ENCODE assay signal across 26 cellular contexts in the genomic region with DNA sequence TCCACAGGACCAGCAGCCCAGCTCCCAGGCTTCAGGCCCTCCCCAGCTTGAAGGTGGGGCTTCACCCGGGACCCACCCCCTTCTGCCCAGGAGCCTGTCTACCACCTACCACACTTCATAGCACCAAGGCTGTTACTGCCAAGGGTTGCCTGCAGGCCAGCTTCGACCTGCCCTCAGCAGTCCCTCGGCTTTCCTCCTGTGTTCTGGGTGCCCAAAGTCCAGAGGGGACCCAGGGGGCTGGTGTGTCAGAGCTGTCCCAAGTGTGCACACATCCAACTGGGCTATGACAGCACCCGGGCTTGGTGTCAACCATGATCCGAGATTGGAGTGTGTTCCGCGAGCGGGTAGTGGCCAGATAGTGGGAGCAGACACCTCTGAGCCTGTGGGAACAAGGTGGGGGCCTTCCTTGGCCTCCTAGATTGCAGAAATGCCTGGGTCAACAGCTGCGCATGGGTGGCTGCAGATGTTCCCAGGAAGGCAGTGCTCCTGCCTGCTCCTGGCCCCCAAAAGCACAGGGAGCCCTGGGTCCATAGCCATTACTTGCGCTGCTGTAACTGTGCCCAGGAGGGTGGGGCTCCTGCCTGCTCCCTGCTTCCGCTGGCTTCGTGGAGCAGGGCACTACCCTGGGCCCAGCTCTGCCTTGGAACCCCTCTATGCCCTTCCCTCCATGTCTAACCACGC. TPM values are rescaled to one million over a fixed set of nuclear protein-coding genes. Genes with fewer than 3 reads are reported as not detected.
"Had no signal": no experiment of that assay in that cellular context is flagged by ENCODE, and none has a peak within 500 bp of the region (broad histone marks: within the 10 kb centered on the region; RNA-seq: fewer than 3 reads in every experiment).

No MANE protein-coding gene starts in this region.

- H3K4me3 Mint-ChIP-seq: activated CD8-positive, alpha-beta memory T cell treated with anti-CD3 and anti-CD28 coated beads, Interleukin-2, amount 10 ng/mL, durations not matched to agents 7 days and 5 days; activated naive CD8-positive, alpha-beta T cell treated with anti-CD3 and anti-CD28 coated beads, Interleukin-2, amount 50 U/mL, for 24 hours; activated T-cell treated with anti-CD3 and anti-CD28 coated beads, Interleukin-2, amount 50 U/mL, for 24 hours; activated T-helper 1 cell treated with anti-CD3 and anti-CD28 coated beads, Interleukin-12 subunit alpha, Interleukin-12 subunit beta, Interleukin-2, Interleukin-4 antibody, amounts not matched to agents 30 ng/mL and 10 ng/mL and 1 ng/mL, durations not matched to agents 14 hours and 24 hours and 36 hours; brain; T-helper 1 cell treated with Interleukin-12 subunit alpha and Interleukin-12 subunit beta and Interleukin-4 antibody, amounts not matched to agents 30 μg/mL and 1 μg/mL, for 36 hours; WTC11 had no signal

- H3K36me3 Mint-ChIP-seq: activated CD8-positive, alpha-beta memory T cell treated with anti-CD3 and anti-CD28 coated beads, Interleukin-2, amount 10 ng/mL, durations not matched to agents 7 days and 5 days; brain had no signal

- H3K27ac Mint-ChIP-seq: activated CD8-positive, alpha-beta memory T cell treated with anti-CD3 and anti-CD28 coated beads, Interleukin-2, amount 10 ng/mL, durations not matched to agents 7 days and 5 days; activated naive CD4-positive, alpha-beta T cell treated with anti-CD3 and anti-CD28 coated beads, Interleukin-2, amount 50 U/mL, for 72 hours; activated naive CD8-positive, alpha-beta T cell treated with anti-CD3 and anti-CD28 coated beads, Interleukin-2, amount 50 U/mL, for 24 hours; activated T-cell treated with anti-CD3 and anti-CD28 coated beads, Interleukin-2, amount 50 U/mL, for 24 hours; activated T-helper 1 cell treated with anti-CD3 and anti-CD28 coated beads, Interleukin-12 subunit alpha, Interleukin-12 subunit beta, Interleukin-2, Interleukin-4 antibody, amounts not matched to agents 30 ng/mL and 10 ng/mL and 1 ng/mL, durations not matched to agents 14 hours and 24 hours and 36 hours; brain; T-helper 1 cell treated with Interleukin-12 subunit alpha and Interleukin-12 subunit beta and Interleukin-4 antibody, amounts not matched to agents 30 μg/mL and 1 μg/mL, for 36 hours; WTC11 had no signal

- DNase-seq: activated CD4-positive, alpha-beta T cell treated with anti-CD3 and anti-CD28 coated beads for 48 hours; activated CD4-positive, alpha-beta T cell treated with anti-CD3 and anti-CD28 coated beads, Interleukin-2, amount 50 U/mL, for 48 hours; activated CD4-positive, CD25-positive, alpha-beta regulatory T cell treated with anti-CD3 and anti-CD28 coated beads, Interleukin-2, amount 50 U/mL, for 72 hours; activated CD8-positive, alpha-beta memory T cell treated with anti-CD3 and anti-CD28 coated beads, Interleukin-2, amount 10 ng/mL, durations not matched to agents 7 days and 5 days; activated effector memory CD4-positive, alpha-beta T cell treated with Interleukin-2 at 50 U/mL for 16 hours; activated naive CD4-positive, alpha-beta T cell treated with Interleukin-2 at 50 U/mL for 16 hours; activated naive CD8-positive, alpha-beta T cell treated with anti-CD3 and anti-CD28 coated beads, Interleukin-2, amount 50 U/mL, for 24 hours; activated T-cell treated with anti-CD3 and anti-CD28 coated beads, Interleukin-2, amount 50 U/mL, for 24 hours; amniotic stem cell; MM.1S; NCI-H1105; NCI-H1436; NCI-H187; NCI-H2081; NCI-H446; NCI-H524; PC-3; SHP77 treated with DMSO at 0.1 percent for 48 hours had no signal

- H3K27me3 Mint-ChIP-seq: activated CD8-positive, alpha-beta memory T cell treated with anti-CD3 and anti-CD28 coated beads, Interleukin-2, amount 10 ng/mL, durations not matched to agents 7 days and 5 days; activated naive CD8-positive, alpha-beta T cell treated with anti-CD3 and anti-CD28 coated beads, Interleukin-2, amount 50 U/mL, for 24 hours; activated T-cell treated with anti-CD3 and anti-CD28 coated beads, Interleukin-2, amount 50 U/mL, for 24 hours had no signal

- H3K4me1 Mint-ChIP-seq: activated CD8-positive, alpha-beta memory T cell treated with anti-CD3 and anti-CD28 coated beads, Interleukin-2, amount 10 ng/mL, durations not matched to agents 7 days and 5 days; activated naive CD8-positive, alpha-beta T cell treated with anti-CD3 and anti-CD28 coated beads, Interleukin-2, amount 50 U/mL, for 24 hours; brain; WTC11 had no signal

- FAIRE-seq: astrocyte, RCC 7860 had no signal

- ATAC-seq: activated CD8-positive, alpha-beta memory T cell treated with anti-CD3 and anti-CD28 coated beads, Interleukin-2, amount 10 ng/mL, durations not matched to agents 7 days and 5 days; activated naive CD4-positive, alpha-beta T cell treated with anti-CD3 and anti-CD28 coated beads, Interleukin-2, amount 50 U/mL, for 72 hours; activated naive CD8-positive, alpha-beta T cell treated with anti-CD3 and anti-CD28 coated beads, Interleukin-2, amount 50 U/mL, for 24 hours; PC-3; WTC11 had no signal

RNA-seq across cellular contexts. Expression of a gene that starts 16.8 kb away (rescaled TPM):
- total RNA-seq: SK-MEL-5 had no signal
